26 cellular contexts compared by ENCODE assay signal in genomic region chr1:38867208-38867607, GRCh38. TPM values are rescaled to one million over a fixed set of nuclear protein-coding genes. Genes with fewer than 3 reads are reported as not detected.
"Had no signal": no experiment of that assay in that cellular context is flagged by ENCODE, and none has a peak within 500 bp of the region (broad histone marks: within the 10 kb centered on the region; RNA-seq: fewer than 3 reads in every experiment).

No MANE protein-coding gene starts in this region.

- H3K4me3 ChIP-seq: colonic mucosa, coronary artery, dorsolateral prefrontal cortex, esophagus muscularis mucosa, esophagus squamous epithelium, gastrocnemius medialis, gastroesophageal sphincter, heart left ventricle, heart right ventricle had no signal

- H3K9me3 ChIP-seq: colonic mucosa, esophagus muscularis mucosa, esophagus squamous epithelium, gastrocnemius medialis, gastroesophageal sphincter, heart left ventricle, heart right ventricle had no signal

- H3K27me3 ChIP-seq: colonic mucosa, dorsolateral prefrontal cortex, esophagus muscularis mucosa, esophagus squamous epithelium, foreskin keratinocyte, gastrocnemius medialis, gastroesophageal sphincter, heart left ventricle, heart right ventricle had no signal

- H3K4me1 ChIP-seq: colonic mucosa had no signal

- H3K36me3 ChIP-seq: colonic mucosa, gastrocnemius medialis had no signal

- H3K27ac ChIP-seq: colonic mucosa, coronary artery, dorsolateral prefrontal cortex, epithelial cell of prostate, esophagus muscularis mucosa, esophagus squamous epithelium, foreskin keratinocyte, gastrocnemius medialis, gastroesophageal sphincter, heart left ventricle, heart right ventricle had no signal

- DNase-seq: colonic mucosa; cortex of kidney; dermis blood vessel endothelial cell; dorsolateral prefrontal cortex; effector CD4-positive, alpha-beta T cell; effector CD8-positive, alpha-beta T cell; effector memory CD4-positive, alpha-beta T cell; effector memory CD8-positive, alpha-beta T cell; endodermal cell; erythroblast; esophagus squamous epithelium; foreskin fibroblast; foreskin keratinocyte; foreskin melanocyte; gastrocnemius medialis; glutamatergic neuron; head of caudate nucleus; heart left ventricle; heart right ventricle had no signal

- ATAC-seq: effector memory CD8-positive, alpha-beta T cell; esophagus mucosa; foreskin keratinocyte; gastrocnemius medialis; gastroesophageal sphincter; heart left ventricle; heart right ventricle had no signal

RNA-seq across cellular contexts. Expression of gene GJA9, which starts 14.2 kb away (rescaled TPM):
- polyA plus RNA-seq: endothelial cell of umbilical vein, fibroblast of lung, heart right ventricle had no signal
